In the genomic region with DNA sequence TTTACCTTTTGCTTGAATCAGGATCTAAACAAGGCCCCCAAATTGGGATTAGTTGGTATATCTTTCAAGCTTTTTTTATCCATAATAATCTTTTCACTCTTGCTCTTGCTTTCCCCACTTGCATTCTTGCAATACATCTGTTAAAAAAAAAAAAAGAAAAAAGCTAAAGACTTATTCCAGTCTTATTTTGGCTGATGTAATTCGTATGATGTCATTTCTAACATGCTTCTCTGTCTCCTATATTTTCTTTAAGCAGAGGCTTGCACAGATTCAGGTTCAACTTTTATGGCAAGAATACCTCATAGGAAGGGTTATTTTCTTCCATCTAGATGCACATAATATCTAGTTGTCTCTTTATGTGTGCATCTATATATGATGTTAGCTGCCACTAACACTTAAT, we compare ENCODE assay signal across 30 cellular contexts. TPM values are rescaled to one million over a fixed set of nuclear protein-coding genes. Genes with fewer than 3 reads are reported as not detected.
DNase-seq lines count a peak whose midpoint lies in the region; ATAC-seq, FAIRE-seq and TF ChIP-seq lines count a peak whose summit lies in the region.
"Had no signal": no experiment of that assay in that cellular context is flagged by ENCODE, and none has a peak within 500 bp of the region (broad histone marks: within the 10 kb centered on the region; RNA-seq: fewer than 3 reads in every experiment).

No MANE protein-coding gene starts in this region.

- no peak for FAIRE-seq in HepG2 (lab: Jason Lieb, UNC)
- FAIRE-seq: A549, D721Med had no signal

- in situ Hi-C loops in HepG2 (cut with HindIII; ENCODE audit: extremely low pct_ligation_motif_present, low pct_unique_long_range_greater_than_20kb): no loop called here

- no TSS peak for BruUV-seq in HepG2 (replicated peaks; lab: Mats Ljungman, UMichigan)

- intact Hi-C loops in HepG2 (cut with micrococcal nuclease; ENCODE audit: unreplicated experiment) (no loop called here), right lobe of liver (cut with DNase I) (no loop called here)

- H3K79me2 ChIP-seq in HepG2 (ENCODE audit: insufficient read depth, low read length): no peaks in the 10 kb centered on the region

- TF ChIP-seq RAD21 in HepG2 (CRISPR knock-in tag; IDR thresholded peaks at IDR 0.05): no peak

- no peaks in the 10 kb centered on the region for H3K4me1 ChIP-seq in HepG2 (ENCODE audit: insufficient read depth, low read length)
- H3K4me1 ChIP-seq in right lobe of liver: no peaks in the 10 kb centered on the region
- no peaks in the 10 kb centered on the region for H3K4me1 ChIP-seq in HEK293 (ENCODE audit: control insufficient read depth, insufficient read depth, low read length)
- H3K4me1 ChIP-seq: A549; BE2C; BLaER1; BLaER1 treated with 17β-estradiol and CSF1 and Interleukin-3, amounts not matched to agents 10 nM and 100 nM; Caco-2 had no signal

- no peak overlapping the region for H3K4me2 ChIP-seq in HepG2 (ENCODE audit: low read depth, low read length)
- H3K4me2 ChIP-seq: A549; BLaER1; BLaER1 treated with 17β-estradiol and CSF1 and Interleukin-3, amounts not matched to agents 10 nM and 100 nM had no signal

- TF ChIP-seq EP300 in HepG2 (IDR thresholded peaks at IDR 0.05; ENCODE audit: low read depth in 2 of 2, low read length in 2 of 2) (no peak), HepG2 (CRISPR knock-in tag; IDR thresholded peaks at IDR 0.05; ENCODE audit: borderline replicate concordance) (no peak)

- H3K9me3 ChIP-seq in HepG2 (ENCODE audit: low read length) (no peaks in the 10 kb centered on the region), right lobe of liver (no peaks in the 10 kb centered on the region), HEK293 (ENCODE audit: control insufficient read depth, insufficient read depth, low read depth, low read length) (no peaks in the 10 kb centered on the region)
- H3K9me3 ChIP-seq: A549, BE2C, BLaER1 had no signal

- no peak overlapping the region for H2AFZ ChIP-seq in HepG2 (ENCODE audit: low read length)

- TF ChIP-seq POLR2A in HepG2 (IDR thresholded peaks at IDR 0.05; ENCODE audit: insufficient read depth in 1 of 2, low read depth in 2 of 2, low read length in 2 of 2): no peak
- no peak for TF ChIP-seq POLR2A in right lobe of liver (IDR thresholded peaks at IDR 0.05)

- 1% methylated on average over 1 of the region's 1 CpG for WGBS in HepG2 (ENCODE audit: low lambda C conversion rate)
- 58% methylated on average over 1 of the region's 1 CpG for WGBS in right lobe of liver (ENCODE audit: insufficient coverage, low coverage, low lambda C conversion rate, missing lambda C conversion rate)

- no peaks in the 10 kb centered on the region for H4K20me1 ChIP-seq in HepG2 (ENCODE audit: insufficient read depth, low read length)
- H4K20me1 ChIP-seq: BLaER1; BLaER1 treated with 17β-estradiol and CSF1 and Interleukin-3, amounts not matched to agents 10 nM and 100 nM had no signal

- H3K27ac ChIP-seq in HepG2 (ENCODE audit: extremely low read length, insufficient read depth, low read length) (no peak overlapping the region), right lobe of liver (no peak overlapping the region), HEK293 (ENCODE audit: extremely low read depth, low read depth, low read length) (no peak overlapping the region)
- H3K27ac ChIP-seq: 22Rv1; A549; BLaER1; BLaER1 treated with 17β-estradiol and CSF1 and Interleukin-3, amounts not matched to agents 10 nM and 100 nM; C4-2B had no signal

- DNase-seq in HepG2 (ENCODE audit: low spot score) (no peak), right lobe of liver (no peak), KG1 (lab: John Stamatoyannopoulos, UW) (no peak)
- DNase-seq: 8988T; ACHN; AML-193; BE2C; C1 segment of cervical spinal cord; Caco-2; Calu3; CD4-positive, alpha-beta memory T cell; CD4-positive, alpha-beta T cell; CD4-positive, CD25-positive, alpha-beta regulatory T cell; CD8-positive, alpha-beta memory T cell; CD8-positive, alpha-beta T cell; COR-L47; DMS 273 treated with DMSO at 0.1 percent for 48 hours; DMS153; DMS53; DMS79; DMS79 treated with DMSO at 0.1 percent for 48 hours; DND-41; EL had no signal

- H3K36me3 ChIP-seq in HepG2 (replicated peaks in 1 of 2; ENCODE audit: control insufficient read depth in 1 of 2, insufficient read depth in 2 of 2, low read length in 2 of 2): no peaks in the 10 kb centered on the region
- H3K36me3 ChIP-seq in right lobe of liver: no peaks in the 10 kb centered on the region
- no peaks in the 10 kb centered on the region for H3K36me3 ChIP-seq in HEK293 (ENCODE audit: control insufficient read depth in 2 of 2, insufficient read depth in 1 of 2, low read length in 2 of 2)
- H3K36me3 ChIP-seq: BE2C; BLaER1; BLaER1 treated with 17β-estradiol and CSF1 and Interleukin-3, amounts not matched to agents 10 nM and 100 nM had no signal

- CTCF ChIA-PET in HepG2 (lab: Yijun Ruan, JAX; ENCODE audit: low intra/inter-chr PET ratio, low total read pairs) (no interaction called here), HEK293 (lab: Yijun Ruan, JAX) (interaction anchor here (0.6 to 1.0 kb wide), 2 partner anchors 9 to 1052 kb away, joined by 3 to 6 read pairs; no protein-coding TSS in a partner anchor)

- TF ChIP-seq CTCF in HepG2 (CRISPR knock-in tag; IDR thresholded peaks at IDR 0.05): no peak
- TF ChIP-seq CTCF in right lobe of liver (IDR thresholded peaks at IDR 0.05): no peak
- no peak for TF ChIP-seq CTCF in HEK293 (tag by site-specific recombination; IDR thresholded peaks at IDR 0.05)

- H3K9ac ChIP-seq in HepG2 (ENCODE audit: insufficient read depth, low read depth, low read length): no peak overlapping the region
- H3K9ac ChIP-seq: BLaER1; BLaER1 treated with 17β-estradiol and CSF1 and Interleukin-3, amounts not matched to agents 10 nM and 100 nM had no signal

- ATAC-seq in HepG2 (no peak), right lobe of liver (no peak)
- ATAC-seq: A549; CD8-positive, alpha-beta T cell had no signal

- H3K4me3 ChIP-seq in HepG2 (replicated peaks in 1 of 3; ENCODE audit: insufficient read depth in 1 of 3, low read depth in 2 of 3, low read length in 3 of 3) (no peak overlapping the region), right lobe of liver (no peak overlapping the region), HEK293 (ENCODE audit: low read depth, low read length) (no peak overlapping the region)
- H3K4me3 ChIP-seq: A549; BLaER1; BLaER1 treated with 17β-estradiol and CSF1 and Interleukin-3, amounts not matched to agents 10 nM and 100 nM had no signal

- no peaks in the 10 kb centered on the region for H3K27me3 ChIP-seq in HepG2 (ENCODE audit: control insufficient read depth in 1 of 2, insufficient read depth in 2 of 2, low read length in 2 of 2)
- H3K27me3 ChIP-seq in right lobe of liver: no peaks in the 10 kb centered on the region
- H3K27me3 ChIP-seq: BE2C; BLaER1; BLaER1 treated with 17β-estradiol and CSF1 and Interleukin-3, amounts not matched to agents 10 nM and 100 nM had no signal

- POLR2A ChIA-PET in HepG2 (lab: Yijun Ruan, JAX) (interaction anchor here (1.6 kb wide), 1 partner anchor 10 kb away, joined by 3 read pairs; a partner anchor contains a TSS), HEK293 (lab: Yijun Ruan, JAX) (no interaction called here)

TF ChIP-seq in HepG2, 621 proteins besides CTCF, POLR2A, EP300 and RAD21 (continues in another document):
- no peak for TF ChIP-seq ZNF44 (CRISPR knock-in tag; IDR thresholded peaks at IDR 0.05)
- no peak for TF ChIP-seq ZMAT3 (CRISPR knock-in tag; conservative IDR thresholded peaks at IDR 0.05)
- no peak for TF ChIP-seq ARID2 (CRISPR knock-in tag; IDR thresholded peaks at IDR 0.05; ENCODE audit: borderline replicate concordance)
- TF ChIP-seq, protein P1, sequence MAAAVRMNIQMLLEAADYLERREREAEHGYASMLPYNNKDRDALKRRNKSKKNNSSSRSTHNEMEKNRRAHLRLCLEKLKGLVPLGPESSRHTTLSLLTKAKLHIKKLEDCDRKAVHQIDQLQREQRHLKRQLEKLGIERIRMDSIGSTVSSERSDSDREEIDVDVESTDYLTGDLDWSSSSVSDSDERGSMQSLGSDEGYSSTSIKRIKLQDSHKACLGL (CRISPR knock-in tag; IDR thresholded peaks at IDR 0.05): no peak
- no peak for TF ChIP-seq RBM39 (IDR thresholded peaks at IDR 0.05; ENCODE audit: low read depth, low read length, poor library complexity, severe bottlenecking)

TF ChIP-seq in HEK293, 187 proteins besides CTCF, POLR2A, EP300 and RAD21 (continues in another document):
- no peak for TF ChIP-seq GLI2 (tag by site-specific recombination; IDR thresholded peaks at IDR 0.05; ENCODE audit: borderline replicate concordance, low read depth)

RNA-seq across cellular contexts. Expression of a gene that starts 9.8 kb away (rescaled TPM):
- total RNA-seq in HepG2 (2016; rRNA removed; fragmentation: Illumina TruSeq; extraction: Trizol) (49.0 and 65.8 TPM in 2 replicates), right lobe of liver (10 to 100 TPM; 10.9 to 21.6 (median 16.5) TPM)
- 38.0 and 42.3 TPM in 2 replicates for total RNA-seq in HepG2 (2016; cell fraction: cytosol; rRNA removed; fragmentation: Illumina TruSeq; extraction: Trizol; ENCODE audit: low read depth)
- total RNA-seq in HepG2 (2016; cell fraction: insoluble cytoplasmic fraction; rRNA removed; fragmentation: Illumina TruSeq; extraction: Trizol): 50.2 and 66.0 TPM in 2 replicates
- total RNA-seq in HepG2 (2016; cell fraction: membrane; rRNA removed; fragmentation: Illumina TruSeq; extraction: Trizol): 58.7 and 63.9 TPM in 2 replicates
- 49.7 and 60.7 TPM in 2 replicates for total RNA-seq in HepG2 (2016; cell fraction: nucleus; rRNA removed; fragmentation: Illumina TruSeq; extraction: Trizol)
- polyA plus RNA-seq in HepG2 (2011; rRNA removed): 22.5 and 26.8 TPM in 2 replicates
- polyA plus RNA-seq in HepG2 (2011; cell fraction: cytosol; rRNA removed): 9.9 and 11.6 TPM in 2 replicates
- polyA plus RNA-seq in HepG2 (2011; cell fraction: nucleus; rRNA removed): 17.0 and 21.1 TPM in 2 replicates
- 21.1 and 34.2 TPM in 2 replicates for polyA plus RNA-seq in HepG2 (2012)
- polyA plus RNA-seq in HepG2 (2016; cell fraction: cytosol; fragmentation: Illumina TruSeq; extraction: Trizol; ENCODE audit: low read depth): 55.9 and 64.3 TPM in 2 replicates
- polyA plus RNA-seq in HepG2 (2016; cell fraction: insoluble cytoplasmic fraction; fragmentation: Illumina TruSeq; extraction: Trizol; ENCODE audit: low read depth): 55.7 and 56.0 TPM in 2 replicates
- 58.8 and 59.6 TPM in 2 replicates for polyA plus RNA-seq in HepG2 (2016; cell fraction: membrane; fragmentation: Illumina TruSeq; extraction: Trizol; ENCODE audit: low read depth)
- polyA plus RNA-seq in HepG2 (2016; cell fraction: nucleus; fragmentation: Illumina TruSeq; extraction: Trizol; ENCODE audit: insufficient read depth, low read depth): 62.4 and 66.5 TPM in 2 replicates
- 4.6 and 5.0 TPM in 2 replicates for polyA minus RNA-seq in HepG2 (2011; rRNA and poly(A)+ RNA removed; ENCODE audit: low replicate concordance)
- 6.8 and 8.4 TPM in 2 replicates for polyA minus RNA-seq in HepG2 (2011; cell fraction: cytosol; rRNA and poly(A)+ RNA removed)
- polyA minus RNA-seq in HepG2 (2011; cell fraction: nucleus; rRNA and poly(A)+ RNA removed): 46.5 and 59.9 TPM in 2 replicates
